In the genomic region with DNA sequence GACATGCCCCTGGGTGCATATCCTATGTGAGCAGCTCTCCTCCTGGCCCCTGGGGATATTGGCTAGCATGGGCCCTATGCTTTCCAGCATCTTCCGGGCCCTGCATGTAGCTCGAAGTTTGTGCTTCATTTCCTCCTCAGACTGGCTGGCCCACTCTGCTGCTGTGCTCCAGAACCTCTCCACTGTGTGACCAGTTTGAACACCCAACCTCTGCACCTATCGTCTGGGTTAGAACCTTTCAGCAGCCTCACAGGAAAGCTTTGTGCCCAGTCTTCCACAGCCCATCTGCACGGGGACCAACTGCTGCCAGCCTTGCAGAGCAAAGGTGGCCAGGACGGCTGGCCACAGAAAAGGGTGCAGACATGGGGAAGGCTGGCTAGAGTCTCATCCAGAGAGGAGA, we compare ENCODE assay signal across 20 cellular contexts. TPM values are rescaled to one million over a fixed set of nuclear protein-coding genes. Genes with fewer than 3 reads are reported as not detected.
A peak's percentile ranks its signal among the peaks of the same experiment; 100 is the strongest.
DNase-seq lines count a peak whose midpoint lies in the region; ATAC-seq and TF ChIP-seq lines count a peak whose summit lies in the region.
"Had no signal": no experiment of that assay in that cellular context is flagged by ENCODE, and none has a peak within 500 bp of the region (broad histone marks: within the 10 kb centered on the region; RNA-seq: fewer than 3 reads in every experiment).

No MANE protein-coding gene starts in this region.

- H3K9me3 ChIP-seq in A673 (ENCODE audit: low read depth, low read length, poor library complexity, severe bottlenecking) (no peaks in the 10 kb centered on the region), T-helper 17 cell (ENCODE audit: control insufficient read depth, low read length, poor library complexity, severe bottlenecking) (no peaks in the 10 kb centered on the region), iPS-15b (ENCODE audit: control insufficient read depth, insufficient read depth, low read length) (no peaks in the 10 kb centered on the region), ascending aorta (no peaks in the 10 kb centered on the region)
- H3K9me3 ChIP-seq: SJSA1 had no signal

- peaks cover 0 to 22% (median 13%) of the 10 kb centered on the region in 7 donors for H3K9me3 Mint-ChIP-seq in CD14-positive monocyte

- POLR2A ChIA-PET in A673 (lab: Charles Lee; ENCODE audit: low non-redundant PET), result no interaction called here

- no peak for TF ChIP-seq POLR2A in GM18505 (IDR thresholded peaks at IDR 0.05; ENCODE audit: borderline replicate concordance, extremely low read depth, insufficient read depth, insufficient read length)

- H3K4me3 Mint-ChIP-seq in T-helper 17 cell (no peak overlapping the region), CD14-positive monocyte (no peak overlapping the region)
- H3K4me3 Mint-ChIP-seq: CD4-positive, CD25-positive, alpha-beta regulatory T cell had no signal

- H3K36me3 Mint-ChIP-seq in T-helper 17 cell (ENCODE audit: low read depth) (no peaks in the 10 kb centered on the region), CD14-positive monocyte (no peaks in the 10 kb centered on the region)
- H3K36me3 Mint-ChIP-seq: CD4-positive, CD25-positive, alpha-beta regulatory T cell had no signal

- intact Hi-C loops in A673 (cut with micrococcal nuclease; ENCODE audit: unreplicated experiment) (no loop called here), CD14-positive monocyte (cut with micrococcal nuclease) (loop anchor here in 1 of 2 donors (2.0 kb wide), 1 partner anchor 123 kb away; no protein-coding TSS in a partner anchor), ascending aorta (cut with DNase I) (loop anchor here (5.0 kb wide), 1 partner anchor 119 kb away; no protein-coding TSS in a partner anchor)

- CTCF ChIA-PET in A673 (lab: Charles Lee), result no interaction called here

- peaks cover 2% of the 10 kb centered on the region for H3K4me1 Mint-ChIP-seq in T-helper 17 cell
- H3K4me1 Mint-ChIP-seq in CD14-positive monocyte, result no peaks in the 10 kb centered on the region

- H3K36me3 ChIP-seq in A673 (ENCODE audit: insufficient read depth, low read length, poor library complexity, severe bottlenecking) (peaks cover 6% of the 10 kb centered on the region), iPS-15b (ENCODE audit: control insufficient read depth, insufficient read depth, low read length) (no peaks in the 10 kb centered on the region), ascending aorta (no peaks in the 10 kb centered on the region)
- H3K36me3 ChIP-seq: SJSA1 had no signal

- H3K27me3 ChIP-seq in A673 (replicated peaks; ENCODE audit: insufficient read depth, low read depth, low read length, poor library complexity), result no peaks in the 10 kb centered on the region
- no peaks in the 10 kb centered on the region for H3K27me3 ChIP-seq in iPS-15b (ENCODE audit: control insufficient read depth, insufficient read depth, low read length)
- H3K27me3 ChIP-seq in ascending aorta, result no peaks in the 10 kb centered on the region
- H3K27me3 ChIP-seq: SJSA1 had no signal

- H3K27ac ChIP-seq in A673 (ENCODE audit: low read depth, low read length, poor library complexity, severe bottlenecking) (peak overlapping the region; percentile 45), ascending aorta (no peak overlapping the region)
- H3K27ac ChIP-seq: GM23248, SJSA1 had no signal

- no peak for TF ChIP-seq CTCF in A673 (conservative IDR thresholded peaks at IDR 0.05; ENCODE audit: low read depth, low read length)
- TF ChIP-seq CTCF in GM12864 (IDR thresholded peaks at IDR 0.05; ENCODE audit: low read depth, low read length, missing control alignments), result peak; percentile 3
- no peak for TF ChIP-seq CTCF in CD14-positive monocyte (IDR thresholded peaks at IDR 0.05)
- TF ChIP-seq CTCF in ascending aorta (IDR thresholded peaks at IDR 0.05), result no peak

- H3K9ac ChIP-seq in iPS-15b (ENCODE audit: low read depth, low read length), result peak overlapping the region; percentile 47
- H3K9ac ChIP-seq: GM23248 had no signal

- H3K27me3 Mint-ChIP-seq in T-helper 17 cell, result no peaks in the 10 kb centered on the region
- H3K27me3 Mint-ChIP-seq in CD14-positive monocyte (ENCODE audit: low read depth in 3 of 3), result peaks cover 2 to 4% (median 3%) of the 10 kb centered on the region in 3 donors
- H3K27me3 Mint-ChIP-seq: CD4-positive, CD25-positive, alpha-beta regulatory T cell had no signal

- H3K4me3 ChIP-seq in A673 (ENCODE audit: low read depth, low read length, poor library complexity, severe bottlenecking), result no peak overlapping the region
- no peak overlapping the region for H3K4me3 ChIP-seq in GM12864 (ENCODE audit: low read depth, low read length)
- no peak overlapping the region for H3K4me3 ChIP-seq in iPS-15b (ENCODE audit: low read depth, low read length)
- H3K4me3 ChIP-seq in ascending aorta, result no peak overlapping the region
- H3K4me3 ChIP-seq: GM23248, SJSA1 had no signal

- DNase-seq in A673 (ENCODE audit: low spot score) (no peak), GM12864 (ENCODE audit: low read depth) (no peak), T-helper 17 cell (no peak), NCI-H1417 (lab: John Stamatoyannopoulos, UW) (no peak), CD14-positive monocyte (ENCODE audit: low spot score) (no peak), ascending aorta (ENCODE audit: low spot score in 2 of 2) (no peak)
- DNase-seq: CD4-positive, CD25-positive, alpha-beta regulatory T cell; COR-L47; DMS 273 treated with DMSO at 0.1 percent for 48 hours; GM23248; KG1; NCI-H1417 treated with DMSO at 0.1 percent for 48 hours; NCI-H1930; NCI-H226; NCI-H524; NCI-H82 had no signal

- H3K4me1 ChIP-seq in A673 (ENCODE audit: insufficient read depth, low read length, poor library complexity, severe bottlenecking), result no peaks in the 10 kb centered on the region
- H3K4me1 ChIP-seq in iPS-15b (ENCODE audit: control insufficient read depth, insufficient read depth, low read length), result no peaks in the 10 kb centered on the region
- H3K4me1 ChIP-seq in ascending aorta, result no peaks in the 10 kb centered on the region
- H3K4me1 ChIP-seq: SJSA1 had no signal

- ATAC-seq in T-helper 17 cell (no peak), GM18505 (IDR thresholded peaks at IDR 0.05; ENCODE audit: unreplicated experiment) (no peak)
- ATAC-seq: Panc1 had no signal

- H3K27ac Mint-ChIP-seq in T-helper 17 cell (peak overlapping the region; percentile 29), CD14-positive monocyte (no peak overlapping the region)
- H3K27ac Mint-ChIP-seq: CD4-positive, CD25-positive, alpha-beta regulatory T cell had no signal

- BruUV-seq in A673 (replicated peaks; lab: Mats Ljungman, UMichigan), result no TSS peak

RNA-seq across cellular contexts. Expression of a gene that starts 10.2 kb away (rescaled TPM):
- total RNA-seq in A673 (2021) (32.4 and 37.7 TPM in 2 replicates), T-helper 17 cell (1 to 10 TPM; 1.6 to 2.4 TPM), ascending aorta (not detected)
- polyA plus RNA-seq in CD14-positive monocyte, result not detected
- total RNA-seq: SJSA1 had no signal
- polyA plus RNA-seq: CD4-positive, CD25-positive, alpha-beta regulatory T cell; GM23248 had no signal

RNA-seq across cellular contexts. Expression of a gene that starts 55.4 kb away (rescaled TPM):
- total RNA-seq in A673 (2021), result 4.3 TPM in 2 replicates
- 10 to 100 TPM in 1 of 2 donors, 1 to 10 TPM in 1; 6.4 to 12.9 TPM for total RNA-seq in T-helper 17 cell
- polyA plus RNA-seq in CD14-positive monocyte, result not detected
- total RNA-seq in ascending aorta, result not detected
